ENCODE assay signal across 8 cellular contexts in genomic region chr17:44219636-44220210, GRCh38. TPM values are rescaled to one million over a fixed set of nuclear protein-coding genes. Genes with fewer than 3 reads are reported as not detected.
DNase-seq lines count a peak whose midpoint lies in the region; ATAC-seq and TF ChIP-seq lines count a peak whose summit lies in the region.

A gene with protein sequence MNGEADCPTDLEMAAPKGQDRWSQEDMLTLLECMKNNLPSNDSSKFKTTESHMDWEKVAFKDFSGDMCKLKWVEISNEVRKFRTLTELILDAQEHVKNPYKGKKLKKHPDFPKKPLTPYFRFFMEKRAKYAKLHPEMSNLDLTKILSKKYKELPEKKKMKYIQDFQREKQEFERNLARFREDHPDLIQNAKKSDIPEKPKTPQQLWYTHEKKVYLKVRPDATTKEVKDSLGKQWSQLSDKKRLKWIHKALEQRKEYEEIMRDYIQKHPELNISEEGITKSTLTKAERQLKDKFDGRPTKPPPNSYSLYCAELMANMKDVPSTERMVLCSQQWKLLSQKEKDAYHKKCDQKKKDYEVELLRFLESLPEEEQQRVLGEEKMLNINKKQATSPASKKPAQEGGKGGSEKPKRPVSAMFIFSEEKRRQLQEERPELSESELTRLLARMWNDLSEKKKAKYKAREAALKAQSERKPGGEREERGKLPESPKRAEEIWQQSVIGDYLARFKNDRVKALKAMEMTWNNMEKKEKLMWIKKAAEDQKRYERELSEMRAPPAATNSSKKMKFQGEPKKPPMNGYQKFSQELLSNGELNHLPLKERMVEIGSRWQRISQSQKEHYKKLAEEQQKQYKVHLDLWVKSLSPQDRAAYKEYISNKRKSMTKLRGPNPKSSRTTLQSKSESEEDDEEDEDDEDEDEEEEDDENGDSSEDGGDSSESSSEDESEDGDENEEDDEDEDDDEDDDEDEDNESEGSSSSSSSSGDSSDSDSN (minus strand): TSS chr17:44219675. CDS start chr17:44218229, 1,446 bp downstream.

- H3K36me3 ChIP-seq in ACC112 (ENCODE audit: insufficient read depth, low read length) (peaks cover 22% of the 10 kb centered on the region), Panc1 (ENCODE audit: control insufficient read depth, insufficient read depth, low read length) (peaks cover 8% of the 10 kb centered on the region), gastroesophageal sphincter (peaks cover 0 to 27% of the 10 kb centered on the region in 2 donors), neural progenitor cell (no peaks in the 10 kb centered on the region), thyroid gland (peaks cover 18 to 22% of the 10 kb centered on the region in 2 donors)

- H2AFZ ChIP-seq in ACC112 (ENCODE audit: low read length, unreplicated experiment) (peak within 1 kb of the TSS; percentile 59), neural progenitor cell (replicated peaks) (no peak within 1 kb of the TSS)

- whole genome bisulfite sequencing in gastroesophageal sphincter (ENCODE audit: low coverage in 1 of 2), 2 donors: no CpG with 5 or more reads among the region's 68 CpGs
- 2% methylated on average over 9 of the region's 68 CpGs; no CpG with 5 or more reads in 1 of the 2 donors for WGBS in thyroid gland, 2 donors

- peak in 1 of 2 donors; percentile 4 for TF ChIP-seq POLR2A in gastroesophageal sphincter (IDR thresholded peaks at IDR 0.05)
- TF ChIP-seq POLR2A in thyroid gland (IDR thresholded peaks at IDR 0.05): no peak

- DNase-seq in HT1080 (ENCODE audit: low read depth) (no peak), Panc1 (ENCODE audit: low read depth, low spot score) (no peak), neural progenitor cell (ENCODE audit: low spot score) (peak; percentile 91), thyroid gland (peak; percentile 73 to 80)
- DNase-seq in activated naive CD4-positive, alpha-beta T cell treated with anti-CD3 and anti-CD28 coated beads for 36 hours: peak; percentile 59

- peaks cover 28% of the 10 kb centered on the region for H3K79me2 ChIP-seq in ACC112 (ENCODE audit: control insufficient read depth, insufficient read depth, low read length, unreplicated experiment)
- H3K79me2 ChIP-seq in neural progenitor cell (ENCODE audit: low read depth): peaks cover 73% of the 10 kb centered on the region

- peaks cover 38% of the 10 kb centered on the region for H3F3A ChIP-seq in neural progenitor cell (ENCODE audit: low read depth)

- H3K27ac ChIP-seq in ACC112 (ENCODE audit: low read depth, low read length) (peak within 1 kb of the TSS; percentile 86), Panc1 (ENCODE audit: low read length) (peak within 1 kb of the TSS; percentile 87), gastroesophageal sphincter (peak within 1 kb of the TSS; percentile 79 to 100 (median 94)), neural progenitor cell (peak within 1 kb of the TSS; percentile 95), thyroid gland (peak within 1 kb of the TSS; percentile 97 to 99 (median 98))

- no peaks in the 10 kb centered on the region for H3K9me3 Mint-ChIP-seq in activated naive CD4-positive, alpha-beta T cell treated with anti-CD3 and anti-CD28 coated beads for 36 hours
- no peaks in the 10 kb centered on the region for H3K9me3 Mint-ChIP-seq in neural progenitor cell

- ATAC-seq in GM19025 (IDR thresholded peaks at IDR 0.05; ENCODE audit: low read depth, unreplicated experiment) (peak; percentile 11), Panc1 (peak; percentile 41), gastroesophageal sphincter (peak; percentile 16)

- H3K9me3 ChIP-seq in Panc1 (ENCODE audit: control insufficient read depth, insufficient read depth, low read depth, low read length) (no peaks in the 10 kb centered on the region), gastroesophageal sphincter (no peaks in the 10 kb centered on the region), neural progenitor cell (ENCODE audit: low read depth) (no peaks in the 10 kb centered on the region), thyroid gland (no peaks in the 10 kb centered on the region)

- peak within 1 kb of the TSS; percentile 94 for H3K4me3 Mint-ChIP-seq in activated naive CD4-positive, alpha-beta T cell treated with anti-CD3 and anti-CD28 coated beads for 36 hours
- H3K4me3 Mint-ChIP-seq in neural progenitor cell: peak within 1 kb of the TSS; percentile 93

- H3K27me3 ChIP-seq in ACC112 (ENCODE audit: insufficient read depth, low read length) (no peaks in the 10 kb centered on the region), Panc1 (ENCODE audit: control insufficient read depth, insufficient read depth, low read length) (no peaks in the 10 kb centered on the region), gastroesophageal sphincter (no peaks in the 10 kb centered on the region), neural progenitor cell (no peaks in the 10 kb centered on the region), thyroid gland (no peaks in the 10 kb centered on the region)

- H3K4me1 Mint-ChIP-seq in activated naive CD4-positive, alpha-beta T cell treated with anti-CD3 and anti-CD28 coated beads for 36 hours (ENCODE audit: low read depth): peaks cover 31% of the 10 kb centered on the region
- peaks cover 26% of the 10 kb centered on the region for H3K4me1 Mint-ChIP-seq in neural progenitor cell

- H3K4me1 ChIP-seq in ACC112 (ENCODE audit: control insufficient read depth, insufficient read depth, low read length, unreplicated experiment) (peaks cover 35% of the 10 kb centered on the region), Panc1 (ENCODE audit: control insufficient read depth, insufficient read depth, low read length) (peaks cover 26% of the 10 kb centered on the region), gastroesophageal sphincter (peaks cover 7 to 56% (median 28%) of the 10 kb centered on the region in 3 donors), neural progenitor cell (peaks cover 10% of the 10 kb centered on the region), thyroid gland (peaks cover 26 to 36% of the 10 kb centered on the region in 2 donors)

- H3K27me3 Mint-ChIP-seq in activated naive CD4-positive, alpha-beta T cell treated with anti-CD3 and anti-CD28 coated beads for 36 hours (ENCODE audit: low read depth): no peaks in the 10 kb centered on the region
- peaks cover 13% of the 10 kb centered on the region for H3K27me3 Mint-ChIP-seq in neural progenitor cell (ENCODE audit: insufficient read depth, low read depth)

- H3K4me2 ChIP-seq in neural progenitor cell: peak within 1 kb of the TSS; percentile 92

- peaks cover 59% of the 10 kb centered on the region for H4K20me1 ChIP-seq in neural progenitor cell (ENCODE audit: low read depth)

- H3K9ac ChIP-seq in neural progenitor cell: peak within 1 kb of the TSS; percentile 88

- peak within 1 kb of the TSS; percentile 91 for H3K4me3 ChIP-seq in ACC112 (ENCODE audit: low read depth, low read length)
- H3K4me3 ChIP-seq in Panc1 (ENCODE audit: low read depth in 2 of 2, low read length in 2 of 2): peak within 1 kb of the TSS; percentile 69 to 77
- H3K4me3 ChIP-seq in gastroesophageal sphincter: peak within 1 kb of the TSS; percentile 48 to 64
- peak within 1 kb of the TSS; percentile 86 for H3K4me3 ChIP-seq in neural progenitor cell
- H3K4me3 ChIP-seq in thyroid gland (replicated peaks in 1 of 3): peak within 1 kb of the TSS; percentile 75 to 96 (median 88)

- 0 out of 2 replicates have a peak, but pooled peaks have one; percentile 1 for TF ChIP-seq CTCF in Panc1 (IDR thresholded peaks at IDR 0.05)
- TF ChIP-seq CTCF in gastroesophageal sphincter (IDR thresholded peaks at IDR 0.05): no peak
- no peak for TF ChIP-seq CTCF in neural progenitor cell (IDR thresholded peaks at IDR 0.05)
- TF ChIP-seq CTCF in thyroid gland (IDR thresholded peaks at IDR 0.05): no peak

- peak within 1 kb of the TSS; percentile 97 for H3K27ac Mint-ChIP-seq in activated naive CD4-positive, alpha-beta T cell treated with anti-CD3 and anti-CD28 coated beads for 36 hours
- H3K27ac Mint-ChIP-seq in neural progenitor cell: peak within 1 kb of the TSS; percentile 79

- CTCF ChIA-PET in Panc1 (lab: Charles Lee): interaction anchor here (0.7 kb wide), 1 partner anchor 1013 kb away, joined by 4 read pairs; no protein-coding TSS in a partner anchor
- CTCF ChIA-PET in activated naive CD4-positive, alpha-beta T cell treated with anti-CD3 and anti-CD28 coated beads for 36 hours (lab: Charles Lee): interaction anchor here (0.8 to 4.9 kb wide), 5 partner anchors 9 to 96 kb away, joined by 3 to 41 read pairs (median 4); partner anchors contain the start of genes HDAC5 and TMUB2

- POLR2A ChIA-PET in Panc1 (lab: Charles Lee): interaction anchor here (0.6 to 0.7 kb wide), 2 partner anchors 32 to 115 kb away, joined by 3 to 6 read pairs; no protein-coding TSS in a partner anchor

- intact Hi-C loops in Panc1 (cut with micrococcal nuclease; ENCODE audit: unreplicated experiment) (loop anchor here (5.0 kb wide), 1 partner anchor 108 kb away; no protein-coding TSS in a partner anchor), thyroid gland (cut with DNase I) (loop anchor here (2.0 kb wide), 1 partner anchor 103 kb away; no protein-coding TSS in a partner anchor)
- intact Hi-C loops in activated naive CD4-positive, alpha-beta T cell treated with anti-CD3 and anti-CD28 coated beads for 36 hours (cut with micrococcal nuclease): loop anchor here (1.0 to 10.0 kb wide), 6 partner anchors 27 to 1475 kb away; partner anchors contain the start of genes EZH1, FMNL1, GPATCH8 and HROB

- peaks cover 29% of the 10 kb centered on the region for H3K36me3 Mint-ChIP-seq in activated naive CD4-positive, alpha-beta T cell treated with anti-CD3 and anti-CD28 coated beads for 36 hours (ENCODE audit: low read depth)
- peaks cover 7% of the 10 kb centered on the region for H3K36me3 Mint-ChIP-seq in neural progenitor cell

- TF ChIP-seq EP300 in gastroesophageal sphincter (IDR thresholded peaks at IDR 0.05): no peak

- BruUV-seq in Panc1 (replicated peaks; lab: Mats Ljungman, UMichigan): no TSS peak

- in situ Hi-C loops in Panc1 (cut with HindIII; ENCODE audit: low pct_unique_long_range_greater_than_20kb, low sequenced_read_pairs): no loop called here

RNA-seq across cellular contexts. Expression of the gene that starts here (rescaled TPM):
- total RNA-seq in HT1080 (2014; rRNA removed; shearing (Covaris generic)): 70.0 and 82.3 TPM in 2 replicates
- polyA plus RNA-seq in HT1080 (2015; cell fraction: cytosol; rRNA removed): 42.4 and 46.9 TPM in 2 replicates
- polyA plus RNA-seq in HT1080 (2015; cell fraction: nucleus; rRNA removed): 68.9 and 69.4 TPM in 2 replicates
- total RNA-seq in Panc1 (2021; ENCODE audit: unreplicated experiment) (116 TPM), gastroesophageal sphincter (10 to 100 TPM; 55.6 to 85.5 (median 60.4) TPM), neural progenitor cell (ENCODE audit: low replicate concordance) (23.7 and 32.9 TPM in 2 replicates), thyroid gland (10 to 100 TPM; 63.6 to 97.4 (median 89.5) TPM)
- 100.0 TPM for polyA plus RNA-seq in Panc1 (2012; ENCODE audit: insufficient read length)
- 10 to 100 TPM; 91.8 to 92.6 TPM for total RNA-seq in activated naive CD4-positive, alpha-beta T cell treated with anti-CD3 and anti-CD28 coated beads for 36 hours

Comparison
In these comparisons a context has a peak if more than half of its experiments do, and no peak if none do; other contexts are left out.
1. DNase-seq: peak in activated naive CD4-positive, alpha-beta T cell treated with anti-CD3 and anti-CD28 coated beads for 36 hours (single experiment), neural progenitor cell (single experiment) and thyroid gland (2 of 2); none in HT1080 (single experiment) and Panc1 (single experiment).
2. Peak in every context shown above with its lines, with median percentiles within 50 percentile points of each other: H3K27ac ChIP-seq, H3K4me3 ChIP-seq and ATAC-seq.